In the genomic region with DNA sequence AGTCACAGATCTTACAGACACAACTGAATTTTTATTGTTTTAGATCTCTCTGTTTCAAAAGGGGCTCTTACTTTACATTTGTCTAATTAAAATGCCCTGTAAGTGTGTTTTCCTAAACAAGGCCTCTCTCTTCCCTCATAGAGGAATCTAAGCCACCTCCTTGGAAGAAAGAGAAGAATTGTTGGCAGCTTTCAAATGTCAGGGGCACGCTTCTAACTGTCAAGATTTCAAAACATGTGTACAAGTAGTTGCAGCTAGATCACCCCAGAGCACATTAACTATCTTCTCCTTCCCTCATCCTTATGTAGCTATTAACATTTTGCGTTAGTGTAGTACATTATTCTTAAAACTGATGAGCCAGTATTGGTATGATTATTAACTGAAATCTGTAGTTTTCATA, we compare ENCODE assay signal across 2 cellular contexts.
TF ChIP-seq lines count a peak whose summit lies in the region.

No MANE protein-coding gene starts in this region.

TF ChIP-seq in SK-N-SH treated with all-trans-retinoic acid at 6 μM for 48 hours, 23 proteins besides CTCF, POLR2A, EP300 and RAD21 (continued from another document):
- TF ChIP-seq, protein P1, sequence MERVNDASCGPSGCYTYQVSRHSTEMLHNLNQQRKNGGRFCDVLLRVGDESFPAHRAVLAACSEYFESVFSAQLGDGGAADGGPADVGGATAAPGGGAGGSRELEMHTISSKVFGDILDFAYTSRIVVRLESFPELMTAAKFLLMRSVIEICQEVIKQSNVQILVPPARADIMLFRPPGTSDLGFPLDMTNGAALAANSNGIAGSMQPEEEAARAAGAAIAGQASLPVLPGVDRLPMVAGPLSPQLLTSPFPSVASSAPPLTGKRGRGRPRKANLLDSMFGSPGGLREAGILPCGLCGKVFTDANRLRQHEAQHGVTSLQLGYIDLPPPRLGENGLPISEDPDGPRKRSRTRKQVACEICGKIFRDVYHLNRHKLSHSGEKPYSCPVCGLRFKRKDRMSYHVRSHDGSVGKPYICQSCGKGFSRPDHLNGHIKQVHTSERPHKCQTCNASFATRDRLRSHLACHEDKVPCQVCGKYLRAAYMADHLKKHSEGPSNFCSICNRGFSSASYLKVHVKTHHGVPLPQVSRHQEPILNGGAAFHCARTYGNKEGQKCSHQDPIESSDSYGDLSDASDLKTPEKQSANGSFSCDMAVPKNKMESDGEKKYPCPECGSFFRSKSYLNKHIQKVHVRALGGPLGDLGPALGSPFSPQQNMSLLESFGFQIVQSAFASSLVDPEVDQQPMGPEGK (CRISPR knock-in tag; IDR thresholded peaks at IDR 0.05; ENCODE audit: borderline replicate concordance): no peak

TF ChIP-seq in WTC11, 78 proteins besides CTCF, POLR2A, EP300 and RAD21 (continued from another document):
- no peak for TF ChIP-seq ATF2 (CRISPR knock-in tag; IDR thresholded peaks at IDR 0.05; ENCODE audit: borderline replicate concordance, low read depth)
- TF ChIP-seq JUN (CRISPR knock-in tag; IDR thresholded peaks at IDR 0.05): no peak
- no peak for TF ChIP-seq TCF7 (CRISPR knock-in tag; IDR thresholded peaks at IDR 0.05; ENCODE audit: low read depth)
- TF ChIP-seq, protein P2, sequence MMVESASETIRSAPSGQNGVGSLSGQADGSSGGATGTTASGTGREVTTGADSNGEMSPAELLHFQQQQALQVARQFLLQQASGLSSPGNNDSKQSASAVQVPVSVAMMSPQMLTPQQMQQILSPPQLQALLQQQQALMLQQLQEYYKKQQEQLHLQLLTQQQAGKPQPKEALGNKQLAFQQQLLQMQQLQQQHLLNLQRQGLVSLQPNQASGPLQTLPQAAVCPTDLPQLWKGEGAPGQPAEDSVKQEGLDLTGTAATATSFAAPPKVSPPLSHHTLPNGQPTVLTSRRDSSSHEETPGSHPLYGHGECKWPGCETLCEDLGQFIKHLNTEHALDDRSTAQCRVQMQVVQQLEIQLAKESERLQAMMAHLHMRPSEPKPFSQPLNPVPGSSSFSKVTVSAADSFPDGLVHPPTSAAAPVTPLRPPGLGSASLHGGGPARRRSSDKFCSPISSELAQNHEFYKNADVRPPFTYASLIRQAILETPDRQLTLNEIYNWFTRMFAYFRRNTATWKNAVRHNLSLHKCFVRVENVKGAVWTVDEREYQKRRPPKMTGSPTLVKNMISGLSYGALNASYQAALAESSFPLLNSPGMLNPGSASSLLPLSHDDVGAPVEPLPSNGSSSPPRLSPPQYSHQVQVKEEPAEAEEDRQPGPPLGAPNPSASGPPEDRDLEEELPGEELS (CRISPR knock-in tag; IDR thresholded peaks at IDR 0.05): no peak
- no peak for TF ChIP-seq E2F1 (CRISPR knock-in tag; IDR thresholded peaks at IDR 0.05)
- TF ChIP-seq ETV6 (CRISPR knock-in tag; IDR thresholded peaks at IDR 0.05): no peak
- TF ChIP-seq, protein P3, sequence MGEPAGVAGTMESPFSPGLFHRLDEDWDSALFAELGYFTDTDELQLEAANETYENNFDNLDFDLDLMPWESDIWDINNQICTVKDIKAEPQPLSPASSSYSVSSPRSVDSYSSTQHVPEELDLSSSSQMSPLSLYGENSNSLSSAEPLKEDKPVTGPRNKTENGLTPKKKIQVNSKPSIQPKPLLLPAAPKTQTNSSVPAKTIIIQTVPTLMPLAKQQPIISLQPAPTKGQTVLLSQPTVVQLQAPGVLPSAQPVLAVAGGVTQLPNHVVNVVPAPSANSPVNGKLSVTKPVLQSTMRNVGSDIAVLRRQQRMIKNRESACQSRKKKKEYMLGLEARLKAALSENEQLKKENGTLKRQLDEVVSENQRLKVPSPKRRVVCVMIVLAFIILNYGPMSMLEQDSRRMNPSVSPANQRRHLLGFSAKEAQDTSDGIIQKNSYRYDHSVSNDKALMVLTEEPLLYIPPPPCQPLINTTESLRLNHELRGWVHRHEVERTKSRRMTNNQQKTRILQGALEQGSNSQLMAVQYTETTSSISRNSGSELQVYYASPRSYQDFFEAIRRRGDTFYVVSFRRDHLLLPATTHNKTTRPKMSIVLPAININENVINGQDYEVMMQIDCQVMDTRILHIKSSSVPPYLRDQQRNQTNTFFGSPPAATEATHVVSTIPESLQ (CRISPR knock-in tag; IDR thresholded peaks at IDR 0.05): no peak
- TF ChIP-seq, protein P4, sequence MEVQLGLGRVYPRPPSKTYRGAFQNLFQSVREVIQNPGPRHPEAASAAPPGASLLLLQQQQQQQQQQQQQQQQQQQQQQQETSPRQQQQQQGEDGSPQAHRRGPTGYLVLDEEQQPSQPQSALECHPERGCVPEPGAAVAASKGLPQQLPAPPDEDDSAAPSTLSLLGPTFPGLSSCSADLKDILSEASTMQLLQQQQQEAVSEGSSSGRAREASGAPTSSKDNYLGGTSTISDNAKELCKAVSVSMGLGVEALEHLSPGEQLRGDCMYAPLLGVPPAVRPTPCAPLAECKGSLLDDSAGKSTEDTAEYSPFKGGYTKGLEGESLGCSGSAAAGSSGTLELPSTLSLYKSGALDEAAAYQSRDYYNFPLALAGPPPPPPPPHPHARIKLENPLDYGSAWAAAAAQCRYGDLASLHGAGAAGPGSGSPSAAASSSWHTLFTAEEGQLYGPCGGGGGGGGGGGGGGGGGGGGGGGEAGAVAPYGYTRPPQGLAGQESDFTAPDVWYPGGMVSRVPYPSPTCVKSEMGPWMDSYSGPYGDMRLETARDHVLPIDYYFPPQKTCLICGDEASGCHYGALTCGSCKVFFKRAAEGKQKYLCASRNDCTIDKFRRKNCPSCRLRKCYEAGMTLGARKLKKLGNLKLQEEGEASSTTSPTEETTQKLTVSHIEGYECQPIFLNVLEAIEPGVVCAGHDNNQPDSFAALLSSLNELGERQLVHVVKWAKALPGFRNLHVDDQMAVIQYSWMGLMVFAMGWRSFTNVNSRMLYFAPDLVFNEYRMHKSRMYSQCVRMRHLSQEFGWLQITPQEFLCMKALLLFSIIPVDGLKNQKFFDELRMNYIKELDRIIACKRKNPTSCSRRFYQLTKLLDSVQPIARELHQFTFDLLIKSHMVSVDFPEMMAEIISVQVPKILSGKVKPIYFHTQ (CRISPR knock-in tag; IDR thresholded peaks at IDR 0.05): no peak
- TF ChIP-seq IRF2 (CRISPR knock-in tag; IDR thresholded peaks at IDR 0.05; ENCODE audit: borderline replicate concordance, low read depth): no peak
